ENCODE assay signal across 8 cellular contexts in genomic region chr16:89565256-89565505, GRCh38. TPM values are rescaled to one million over a fixed set of nuclear protein-coding genes. Genes with fewer than 3 reads are reported as not detected.
A peak's percentile ranks its signal among the peaks of the same experiment; 100 is the strongest.
DNase-seq lines count a peak whose midpoint lies in the region; ATAC-seq and TF ChIP-seq lines count a peak whose summit lies in the region.

No MANE protein-coding gene starts in this region.

- H3K9me3 Mint-ChIP-seq in central memory CD8-positive, alpha-beta T cell, result no peaks in the 10 kb centered on the region
- peaks cover 0 to 3% (median 0%) of the 10 kb centered on the region in 11 donors for H3K9me3 Mint-ChIP-seq in naive thymus-derived CD4-positive, alpha-beta T cell

- ATAC-seq in central memory CD8-positive, alpha-beta T cell (replicated peaks; ENCODE audit: extremely low read depth, poor library complexity, severe bottlenecking), result no peak
- no peak for ATAC-seq in naive thymus-derived CD4-positive, alpha-beta T cell
- no peak for ATAC-seq in upper lobe of right lung

- no peak overlapping the region for H3K4me3 ChIP-seq in NB4 (ENCODE audit: low read depth, low read length)
- no peak overlapping the region for H3K4me3 ChIP-seq in naive thymus-derived CD4-positive, alpha-beta T cell (ENCODE audit: low read length)
- no peak overlapping the region for H3K4me3 ChIP-seq in upper lobe of right lung
- no peak overlapping the region for H3K4me3 ChIP-seq in adrenal gland

- TF ChIP-seq CTCF in NB4 (IDR thresholded peaks at IDR 0.05; ENCODE audit: low read depth, low read length) (no peak), upper lobe of right lung (IDR thresholded peaks at IDR 0.05) (no peak), adrenal gland (IDR thresholded peaks at IDR 0.05) (no peak)

- peak overlapping the region; percentile 15 for H3K27ac ChIP-seq in naive thymus-derived CD4-positive, alpha-beta T cell (ENCODE audit: low read depth, low read length)
- H3K27ac ChIP-seq in upper lobe of right lung (no peak overlapping the region), adrenal gland (peak overlapping the region in 2 of 5 donors; percentile 5 to 50)

- TF ChIP-seq POLR2A in NB4 (IDR thresholded peaks at IDR 0.05; ENCODE audit: extremely low read depth, insufficient read length) (no peak), adrenal gland (IDR thresholded peaks at IDR 0.05) (no peak)

- peaks cover 47% of the 10 kb centered on the region for H3K36me3 Mint-ChIP-seq in central memory CD8-positive, alpha-beta T cell (ENCODE audit: insufficient read depth)
- peaks cover 11 to 36% (median 15%) of the 10 kb centered on the region in 5 donors for H3K36me3 Mint-ChIP-seq in naive thymus-derived CD4-positive, alpha-beta T cell

- POLR2A ChIA-PET in naive thymus-derived CD4-positive, alpha-beta T cell (lab: Charles Lee), result no interaction called here

- H3K27me3 ChIP-seq in naive thymus-derived CD4-positive, alpha-beta T cell (ENCODE audit: control insufficient read depth in 2 of 2, insufficient read depth in 2 of 2, low read length in 2 of 2), result no peaks in the 10 kb centered on the region
- H3K27me3 ChIP-seq in upper lobe of right lung (no peaks in the 10 kb centered on the region), adrenal gland (no peaks in the 10 kb centered on the region)

- no peaks in the 10 kb centered on the region for H3K27me3 Mint-ChIP-seq in central memory CD8-positive, alpha-beta T cell
- H3K27me3 Mint-ChIP-seq in naive thymus-derived CD4-positive, alpha-beta T cell, result no peaks in the 10 kb centered on the region

- peak; percentile 64 for DNase-seq in Daoy (ENCODE audit: low read depth)
- DNase-seq in NB4 (ENCODE audit: low read depth), result peak; percentile 89
- no peak for DNase-seq in central memory CD8-positive, alpha-beta T cell (ENCODE audit: low spot score in 2 of 2)
- peak in 1 of 9 donors; percentile 31 for DNase-seq in naive thymus-derived CD4-positive, alpha-beta T cell
- no peak for DNase-seq in upper lobe of right lung
- no peak for DNase-seq in pons (ENCODE audit: low spot score)
- no peak for DNase-seq in adrenal gland
- no peak for DNase-seq in midbrain (lab: John Stamatoyannopoulos, UW)

- CTCF ChIA-PET in naive thymus-derived CD4-positive, alpha-beta T cell (lab: Charles Lee), result no interaction called here

- peaks cover 33 to 43% of the 10 kb centered on the region in 2 donors for H3K4me1 ChIP-seq in naive thymus-derived CD4-positive, alpha-beta T cell (ENCODE audit: control insufficient read depth in 2 of 2, insufficient read depth in 2 of 2, low read length in 2 of 2)
- H3K4me1 ChIP-seq in upper lobe of right lung, result peaks cover 41% of the 10 kb centered on the region
- peaks cover 24 to 42% of the 10 kb centered on the region in 2 donors for H3K4me1 ChIP-seq in adrenal gland (replicated peaks in 1 of 2)

- peaks cover 47% of the 10 kb centered on the region for H3K4me1 Mint-ChIP-seq in central memory CD8-positive, alpha-beta T cell
- H3K4me1 Mint-ChIP-seq in naive thymus-derived CD4-positive, alpha-beta T cell, result peaks cover 32 to 49% (median 46%) of the 10 kb centered on the region in 7 donors

- peaks cover 16 to 41% (median 26%) of the 10 kb centered on the region in 3 experiments for H3K36me3 ChIP-seq in naive thymus-derived CD4-positive, alpha-beta T cell (ENCODE audit: control insufficient read depth in 2 of 3, insufficient read depth in 3 of 3, low read length in 3 of 3)
- H3K36me3 ChIP-seq in upper lobe of right lung (peaks cover 38% of the 10 kb centered on the region), adrenal gland (replicated peaks in 1 of 2) (peaks cover 0 to 38% of the 10 kb centered on the region in 2 donors)

- intact Hi-C loops in naive thymus-derived CD4-positive, alpha-beta T cell (cut with micrococcal nuclease), result no loop called here
- intact Hi-C loops in upper lobe of right lung (cut with DNase I) (no loop called here), adrenal gland (cut with DNase I) (no loop called here)

- no peaks in the 10 kb centered on the region for H3K9me3 ChIP-seq in naive thymus-derived CD4-positive, alpha-beta T cell (ENCODE audit: control insufficient read depth in 2 of 3, low read length in 3 of 3)
- H3K9me3 ChIP-seq in upper lobe of right lung (no peaks in the 10 kb centered on the region), adrenal gland (replicated peaks in 1 of 3) (no peaks in the 10 kb centered on the region)

- peak overlapping the region; percentile 68 for H3K27ac Mint-ChIP-seq in central memory CD8-positive, alpha-beta T cell (ENCODE audit: low read depth)
- peak overlapping the region in 5 of 9 donors; percentile 11 to 81 (median 43) for H3K27ac Mint-ChIP-seq in naive thymus-derived CD4-positive, alpha-beta T cell

- H3K4me3 Mint-ChIP-seq in central memory CD8-positive, alpha-beta T cell, result peak overlapping the region; percentile 61
- H3K4me3 Mint-ChIP-seq in naive thymus-derived CD4-positive, alpha-beta T cell, result peak overlapping the region in 7 of 10 donors; percentile 28 to 79 (median 65)

- WGBS in adrenal gland, 4 donors, result 28 to 50% (median 31%) methylated on average over 2 to 3 of the region's 3 CpGs

RNA-seq across cellular contexts. Expression of gene RPL13, which starts 4.7 kb away (rescaled TPM):
- total RNA-seq in Daoy (2014; rRNA removed; shearing (Covaris generic)), result 4,474 and 4,750 TPM in 2 replicates
- total RNA-seq in naive thymus-derived CD4-positive, alpha-beta T cell, result 1,000 to 10,000 TPM; 2,239 to 5,631 (median 5,332) TPM
- 1,000 to 10,000 TPM; 6,375 to 8,810 TPM for polyA plus RNA-seq in naive thymus-derived CD4-positive, alpha-beta T cell
- total RNA-seq in upper lobe of right lung (1,795 TPM), adrenal gland (over 10,000 TPM in 1 of 8 donors, 1,000 to 10,000 TPM in 7; 1,683 to 12,881 (median 3,805) TPM)
- polyA plus RNA-seq in adrenal gland, result 1,000 to 10,000 TPM in 2 of 3 donors, 100 to 1,000 TPM in 1; 893 to 8,950 (median 4,547) TPM

RNA-seq across cellular contexts. Expression of gene CPNE7, which starts 10.4 kb away (rescaled TPM):
- 2.6 and 3.4 TPM in 2 replicates for total RNA-seq in Daoy (2014; rRNA removed; shearing (Covaris generic))
- 1 to 10 TPM in 1 of 5 experiments, under 1 TPM in 1, not detected in 3; 0.39 to 5.2 TPM for total RNA-seq in naive thymus-derived CD4-positive, alpha-beta T cell
- polyA plus RNA-seq in naive thymus-derived CD4-positive, alpha-beta T cell, result not detected
- total RNA-seq in upper lobe of right lung, result 4.8 TPM
- total RNA-seq in adrenal gland, result 1 to 10 TPM in 2 of 8 donors, under 1 TPM in 3, not detected in 3; 0.15 to 1.8 (median 0.52) TPM
- 1 to 10 TPM in 1 of 3 donors, under 1 TPM in 2; 0.35 to 6.8 (median 0.94) TPM for polyA plus RNA-seq in adrenal gland

RNA-seq across cellular contexts. Expression of gene DPEP1, which starts 48.3 kb away (rescaled TPM):
- total RNA-seq in Daoy (2014; rRNA removed; shearing (Covaris generic)), result 0.09 TPM in 1 of 2 replicates, not detected in the other
- not detected for total RNA-seq in naive thymus-derived CD4-positive, alpha-beta T cell
- not detected for polyA plus RNA-seq in naive thymus-derived CD4-positive, alpha-beta T cell
- total RNA-seq in upper lobe of right lung (3.0 TPM), adrenal gland (10 to 100 TPM in 1 of 8 donors, 1 to 10 TPM in 7; 1.0 to 27.3 (median 5.3) TPM)
- 1 to 10 TPM in 1 of 3 donors, under 1 TPM in 2; 0.60 to 4.1 (median 0.88) TPM for polyA plus RNA-seq in adrenal gland

RNA-seq across cellular contexts. Expression of gene SPG7, which starts 57.0 kb away (rescaled TPM):
- total RNA-seq in Daoy (2014; rRNA removed; shearing (Covaris generic)), result 43.1 and 49.9 TPM in 2 replicates
- 100 to 1,000 TPM; 129 to 181 (median 170) TPM for total RNA-seq in naive thymus-derived CD4-positive, alpha-beta T cell
- 10 to 100 TPM; 48.6 to 56.6 TPM for polyA plus RNA-seq in naive thymus-derived CD4-positive, alpha-beta T cell
- total RNA-seq in upper lobe of right lung (95.0 TPM), adrenal gland (100 to 1,000 TPM in 7 of 8 donors, 10 to 100 TPM in 1; 91.0 to 246 (median 134) TPM)
- 100 to 1,000 TPM in 2 of 3 donors, 10 to 100 TPM in 1; 57.1 to 250 (median 247) TPM for polyA plus RNA-seq in adrenal gland

Comparison
In these comparisons a context has a peak if more than half of its experiments do, and no peak if none do; other contexts are left out.
1. DNase-seq: peak in Daoy (single experiment) and NB4 (single experiment); none in central memory CD8-positive, alpha-beta T cell (0 of 2), upper lobe of right lung (single experiment), pons (single experiment), adrenal gland (0 of 7) and midbrain (single experiment).